ENCODE assay signal across 1 cellular context in genomic region chr6:109771939-109772755, GRCh38.
TF ChIP-seq lines count a peak whose summit lies in the region.
"Not testable (repeated sequence)": the region's sequence is repeated elsewhere in the genome, so short reads cannot be mapped to it uniquely, and the experiment has no call there.

No MANE protein-coding gene starts in this region.

TF ChIP-seq in K562, 482 proteins besides CTCF, POLR2A, EP300 and RAD21 (continued from another document and continues in another):
- TF ChIP-seq ZNF165 (CRISPR knock-in tag; IDR thresholded peaks at IDR 0.05; ENCODE audit: borderline replicate concordance) (peak; percentile 79; the same call in 1 of the 2 replicates), TRIM24 (IDR thresholded peaks at IDR 0.05) (peak; percentile 93 to 95), HES1 (IDR thresholded peaks at IDR 0.05; ENCODE audit: low read depth) (peak; percentile 59; the same call in 1 of the 2 replicates), NR2C1 (tag; IDR thresholded peaks at IDR 0.05) (peak; percentile 84), OTX1 (CRISPR knock-in tag; IDR thresholded peaks at IDR 0.05) (peak; percentile 94), TEAD4 (IDR thresholded peaks at IDR 0.05; ENCODE audit: low read length) (0 out of 2 replicates have a peak, but pooled peaks have one; percentile 39), BCL6 (CRISPR knock-in tag; IDR thresholded peaks at IDR 0.05) (peak; percentile 95), THRB (CRISPR knock-in tag; conservative IDR thresholded peaks at IDR 0.05) (peak; percentile 98), ZNF318 (IDR thresholded peaks at IDR 0.05; ENCODE audit: borderline replicate concordance in 1 of 2, low read depth in 1 of 2) (0 out of 4 replicates have a peak, but pooled peaks of 1 of the 2 experiments have one; percentile 40), RREB1 (CRISPR knock-in tag; IDR thresholded peaks at IDR 0.05) (peak; percentile 81; the same call in 1 of the 2 replicates), ZNF41 (CRISPR knock-in tag; conservative IDR thresholded peaks at IDR 0.05) (peak; percentile 87), SPI1 (IDR thresholded peaks at IDR 0.05; ENCODE audit: borderline replicate concordance, low read depth, low read length) (peak; percentile 95), FOXJ2 (tag; IDR thresholded peaks at IDR 0.05) (peak; percentile 57; the same call in 1 of the 2 replicates), ZNF75A (CRISPR knock-in tag; IDR thresholded peaks at IDR 0.05) (0 out of 2 replicates have a peak, but pooled peaks have one; percentile 56), SMAD3 (CRISPR knock-in tag; conservative IDR thresholded peaks at IDR 0.05) (peak; percentile 96), TSHZ1 (CRISPR knock-in tag; IDR thresholded peaks at IDR 0.05) (peak; percentile 69; the same call in 1 of the 2 replicates), DPF2 (IDR thresholded peaks at IDR 0.05) (peak; percentile 81), DEAF1 (CRISPR knock-in tag; IDR thresholded peaks at IDR 0.05) (peak; percentile 7; the same call in 1 of the 2 replicates), PYGO2 (tag; IDR thresholded peaks at IDR 0.05) (peak; percentile 85), ID3 (tag; IDR thresholded peaks at IDR 0.05) (peak; percentile 93), GABPA (tag; conservative IDR thresholded peaks at IDR 0.05; ENCODE audit: low read depth) (peak; percentile 73), ZNF395 (CRISPR knock-in tag; IDR thresholded peaks at IDR 0.05) (peak; percentile 95), ZNF644 (tag; IDR thresholded peaks at IDR 0.05; ENCODE audit: low read depth) (peak; percentile 94), ZNF584 (CRISPR knock-in tag; IDR thresholded peaks at IDR 0.05; ENCODE audit: low read depth) (peak; percentile 98), SOX6 (IDR thresholded peaks at IDR 0.05) (peak; percentile 62; the same call in 1 of the 2 replicates), MEF2D (tag; conservative IDR thresholded peaks at IDR 0.05; ENCODE audit: low read depth) (peak; percentile 88), ZNF766 (CRISPR knock-in tag; conservative IDR thresholded peaks at IDR 0.05) (peak; percentile 95)
- not testable (repeated sequence) for TF ChIP-seq NR2C1 (IDR thresholded peaks at IDR 0.05); TEAD4 (CRISPR knock-in tag; IDR thresholded peaks at IDR 0.05; ENCODE audit: borderline replicate concordance); ID3 (CRISPR knock-in tag; IDR thresholded peaks at IDR 0.05)
